In genomic region chr5:38115318-38115827, GRCh38 we compare ENCODE assay signal across 1 cellular context.
TF ChIP-seq lines count a peak whose summit lies in the region.

No MANE protein-coding gene starts in this region.

TF ChIP-seq in H1, 55 proteins besides CTCF, POLR2A, EP300 and RAD21:
- TF ChIP-seq SUZ12 (IDR thresholded peaks at IDR 0.05; ENCODE audit: low read length), result no peak
- TF ChIP-seq NANOG (IDR thresholded peaks at IDR 0.05; ENCODE audit: insufficient read depth, low read depth, low read length, poor library complexity, severe bottlenecking), result no peak
- no peak for TF ChIP-seq HDAC2 (IDR thresholded peaks at IDR 0.05; ENCODE audit: borderline replicate concordance in 1 of 2, low read depth in 2 of 2, low read length in 2 of 2)
- TF ChIP-seq ZNF274 (IDR thresholded peaks at IDR 0.05; ENCODE audit: borderline replicate concordance, extremely low read depth, low read length), result no peak
- TF ChIP-seq SRF (IDR thresholded peaks at IDR 0.05; ENCODE audit: low read depth, low read length), result no peak
